ENCODE assay signal across 27 cellular contexts in genomic region chr17:15969463-15969862, GRCh38. TPM values are rescaled to one million over a fixed set of nuclear protein-coding genes. Genes with fewer than 3 reads are reported as not detected.
"Had no signal": no experiment of that assay in that cellular context is flagged by ENCODE, and none has a peak within 500 bp of the region (broad histone marks: within the 10 kb centered on the region; RNA-seq: fewer than 3 reads in every experiment).

No MANE protein-coding gene starts in this region.

- H3K27ac Mint-ChIP-seq: natural killer cell; nephron; progenitor cell of endocrine pancreas; stimulated activated effector memory CD8-positive, alpha-beta T cell treated with anti-CD3 and anti-CD28 coated beads, Interleukin-12 subunit alpha, Interleukin-12 subunit beta, amount 100 ng/mL, for 72 hours; stimulated activated naive B cell treated with anti-CD40 and anti-IgM and Interleukin-4, amounts not matched to agents 10 μg/mL and 1 μg/mL and 100 μg/mL, for 72 hours; stimulated activated naive CD8-positive, alpha-beta T cell treated with anti-CD3 and anti-CD28 coated beads, Interleukin-15, Interleukin-2, amounts not matched to agents 100 ng/mL and 50 ng/mL, for 24 hours had no signal

- H3K36me3 Mint-ChIP-seq: natural killer cell; stimulated activated effector memory CD8-positive, alpha-beta T cell treated with anti-CD3 and anti-CD28 coated beads, Interleukin-12 subunit alpha, Interleukin-12 subunit beta, amount 100 ng/mL, for 72 hours had no signal

- H3K36me3 ChIP-seq: pancreas, right lobe of liver, thoracic aorta, thyroid gland, upper lobe of left lung, vagina had no signal

- H3K4me1 ChIP-seq: psoas muscle had no signal

- ATAC-seq: naive thymus-derived CD4-positive, alpha-beta T cell; natural killer cell; pancreas; psoas muscle; right cardiac atrium; right lobe of liver; stimulated activated effector memory CD8-positive, alpha-beta T cell treated with anti-CD3 and anti-CD28 coated beads, Interleukin-12 subunit alpha, Interleukin-12 subunit beta, amount 100 ng/mL, for 72 hours; stimulated activated naive B cell treated with anti-CD40 and anti-IgM and Interleukin-4, amounts not matched to agents 10 μg/mL and 1 μg/mL and 100 μg/mL, for 72 hours had no signal

- H3K4me3 ChIP-seq: pancreas, psoas muscle, right lobe of liver, sigmoid colon, stomach, thoracic aorta, thyroid gland, tibial nerve, upper lobe of left lung, vagina had no signal

- H3K27me3 ChIP-seq: neutrophil, pancreas, right lobe of liver, sigmoid colon, stomach, thyroid gland, tibial nerve, upper lobe of left lung, vagina had no signal

- H3K9me3 Mint-ChIP-seq: naive thymus-derived CD4-positive, alpha-beta T cell; natural killer cell; nephron; stimulated activated effector memory CD8-positive, alpha-beta T cell treated with anti-CD3 and anti-CD28 coated beads, Interleukin-12 subunit alpha, Interleukin-12 subunit beta, amount 100 ng/mL, for 72 hours; stimulated activated naive B cell treated with anti-CD40 and anti-IgM and Interleukin-4, amounts not matched to agents 10 μg/mL and 1 μg/mL and 100 μg/mL, for 72 hours; stimulated activated naive CD8-positive, alpha-beta T cell treated with anti-CD3 and anti-CD28 coated beads, Interleukin-15, Interleukin-2, amounts not matched to agents 100 ng/mL and 50 ng/mL, for 24 hours had no signal

- H3K9me3 ChIP-seq: neutrophil, pancreas, psoas muscle, right lobe of liver, sigmoid colon, stomach, thoracic aorta, thyroid gland, tibial nerve, upper lobe of left lung, vagina had no signal

- H3K27ac ChIP-seq: neutrophil, pancreas, psoas muscle, right lobe of liver, sigmoid colon, stomach, thoracic aorta, thyroid gland, tibial nerve, upper lobe of left lung, vagina had no signal

- H3K4me3 Mint-ChIP-seq: natural killer cell; nephron; stimulated activated effector memory CD8-positive, alpha-beta T cell treated with anti-CD3 and anti-CD28 coated beads, Interleukin-12 subunit alpha, Interleukin-12 subunit beta, amount 100 ng/mL, for 72 hours; stimulated activated naive B cell treated with anti-CD40 and anti-IgM and Interleukin-4, amounts not matched to agents 10 μg/mL and 1 μg/mL and 100 μg/mL, for 72 hours; stimulated activated naive CD8-positive, alpha-beta T cell treated with anti-CD3 and anti-CD28 coated beads, Interleukin-15, Interleukin-2, amounts not matched to agents 100 ng/mL and 50 ng/mL, for 24 hours had no signal

- DNase-seq: naive thymus-derived CD4-positive, alpha-beta T cell; natural killer cell; nucleus accumbens; pancreas; psoas muscle; right cardiac atrium; right lobe of liver; sigmoid colon; small intestine; stimulated activated CD4-positive, alpha-beta T cell treated with anti-CD3 and anti-CD28 coated beads, Interleukin-15, amount 100 ng/mL, for 24 hours; stimulated activated CD4-positive, alpha-beta T cell treated with anti-CD3 and anti-CD28 coated beads, Interleukin-2, amount 100 ng/mL, for 24 hours; stimulated activated CD4-positive, alpha-beta T cell treated with anti-CD3 and anti-CD28 coated beads, Interleukin-2, amount 100 ng/mL, for 48 hours; stimulated activated CD4-positive, alpha-beta T cell treated with anti-CD3 and anti-CD28 coated beads, Interleukin-4, amount 100 ng/mL, for 24 hours; stimulated activated naive B cell treated with anti-CD40 and anti-IgM and Interleukin-4, amounts not matched to agents 10 μg/mL and 1 μg/mL and 100 μg/mL, for 72 hours; stimulated activated naive CD4-positive, alpha-beta T cell treated with Interleukin-2 at 50 U/mL for 16 hours; stomach; thyroid gland; trophoblast cell; upper lobe of left lung had no signal

RNA-seq across cellular contexts. Expression of gene ADORA2B, which starts 24.5 kb away (rescaled TPM):
- total RNA-seq: thyroid gland had no signal
